Comparison of ENCODE assay signal across 11 cellular contexts in genomic region chr15:69253156-69253555, GRCh38. TPM values are rescaled to one million over a fixed set of nuclear protein-coding genes. Genes with fewer than 3 reads are reported as not detected.
DNase-seq lines count a peak whose midpoint lies in the region; ATAC-seq and TF ChIP-seq lines count a peak whose summit lies in the region.
"Had no signal": no experiment of that assay in that cellular context is flagged by ENCODE, and none has a peak within 500 bp of the region (broad histone marks: within the 10 kb centered on the region; RNA-seq: fewer than 3 reads in every experiment).

No MANE protein-coding gene starts in this region.

- in situ Hi-C loops in brain microvascular endothelial cell (cut with HindIII; ENCODE audit: low pct_ligation_motif_present, low sequenced_read_pairs): no loop called here

- H3K27ac ChIP-seq in brain microvascular endothelial cell: peak overlapping the region; percentile 72
- H3K27ac ChIP-seq in left lung: no peak overlapping the region

- ATAC-seq in left lung (peak; percentile 42), HG02763 (IDR thresholded peaks at IDR 0.05; ENCODE audit: unreplicated experiment) (no peak), HG03139 (IDR thresholded peaks at IDR 0.05; ENCODE audit: unreplicated experiment) (no peak)
- no peak for ATAC-seq in activated T-cell treated with anti-CD3 and anti-CD28 coated beads, Interleukin-2, amount 50 U/mL, for 72 hours (replicated peaks in 1 of 2)

- no peak overlapping the region for H3K4me3 Mint-ChIP-seq in activated T-cell treated with anti-CD3 and anti-CD28 coated beads, Interleukin-2, amount 50 U/mL, for 72 hours
- H3K4me3 Mint-ChIP-seq: activated naive CD8-positive, alpha-beta T cell had no signal

- no peaks in the 10 kb centered on the region for H3K27me3 ChIP-seq in MG63
- H3K27me3 ChIP-seq in brain microvascular endothelial cell (replicated peaks): no peaks in the 10 kb centered on the region
- H3K27me3 ChIP-seq in left lung: no peaks in the 10 kb centered on the region

- no peak for TF ChIP-seq CTCF in brain microvascular endothelial cell (IDR thresholded peaks at IDR 0.05; ENCODE audit: low read depth, low read length, missing control alignments)
- TF ChIP-seq CTCF in left lung (IDR thresholded peaks at IDR 0.05): no peak
- TF ChIP-seq CTCF in GM20000 (IDR thresholded peaks at IDR 0.05; ENCODE audit: extremely low read depth, missing control alignments): no peak

- peaks cover 7% of the 10 kb centered on the region for H3K4me1 Mint-ChIP-seq in activated T-cell treated with anti-CD3 and anti-CD28 coated beads, Interleukin-2, amount 50 U/mL, for 72 hours (ENCODE audit: low read depth)

- H3K4me3 ChIP-seq in MG63 (peak overlapping the region; percentile 7; the same call in 1 of the 2 replicates), brain microvascular endothelial cell (ENCODE audit: low read depth, low read length) (no peak overlapping the region), left lung (no peak overlapping the region)

- H3K9me3 ChIP-seq in MG63 (peaks cover 3% of the 10 kb centered on the region; the same call in 1 of the 2 replicates), left lung (no peaks in the 10 kb centered on the region)

- no peaks in the 10 kb centered on the region for H3K9me3 Mint-ChIP-seq in activated T-cell treated with anti-CD3 and anti-CD28 coated beads, Interleukin-2, amount 50 U/mL, for 72 hours

- no peaks in the 10 kb centered on the region for H3K36me3 Mint-ChIP-seq in activated T-cell treated with anti-CD3 and anti-CD28 coated beads, Interleukin-2, amount 50 U/mL, for 72 hours (ENCODE audit: insufficient read depth in 2 of 2)

- intact Hi-C loops in left lung (cut with DNase I): no loop called here

- H3K27me3 Mint-ChIP-seq in activated T-cell treated with anti-CD3 and anti-CD28 coated beads, Interleukin-2, amount 50 U/mL, for 72 hours (ENCODE audit: low read depth): no peaks in the 10 kb centered on the region
- H3K27me3 Mint-ChIP-seq: activated naive CD8-positive, alpha-beta T cell had no signal

- H3K4me1 ChIP-seq in left lung: no peaks in the 10 kb centered on the region

- H3K36me3 ChIP-seq in MG63 (no peaks in the 10 kb centered on the region), brain microvascular endothelial cell (replicated peaks) (no peaks in the 10 kb centered on the region), left lung (peaks cover 0 to 7% of the 10 kb centered on the region in 2 donors)

- DNase-seq in AG20443 (ENCODE audit: low spot score) (peak; percentile 61), MG63 (peak; percentile 88), brain microvascular endothelial cell (peak; percentile 80), left lung (no peak), GM20000 (ENCODE audit: low spot score) (no peak)
- DNase-seq in activated T-cell treated with anti-CD3 and anti-CD28 coated beads, Interleukin-2, amount 50 U/mL, for 72 hours: no peak
- DNase-seq: stimulated activated CD4-positive, alpha-beta T cell treated with anti-CD3 and anti-CD28 coated beads, Interleukin-4, amount 100 ng/mL, for 4 hours had no signal

- H3K27ac Mint-ChIP-seq in activated T-cell treated with anti-CD3 and anti-CD28 coated beads, Interleukin-2, amount 50 U/mL, for 72 hours: no peak overlapping the region
- H3K27ac Mint-ChIP-seq: activated naive CD8-positive, alpha-beta T cell had no signal

RNA-seq across cellular contexts. Expression of gene PAQR5, which starts 45.6 kb away (rescaled TPM):
- total RNA-seq in MG63 (2014; rRNA removed; shearing (Covaris generic); ENCODE audit: low replicate concordance): 8.6 and 8.9 TPM in 2 replicates
- total RNA-seq in left lung: 10 to 100 TPM; 15.7 to 17.7 TPM
- total RNA-seq in activated T-cell treated with anti-CD3 and anti-CD28 coated beads, Interleukin-2, amount 50 U/mL, for 72 hours: under 1 TPM in 1 of 2 donors, not detected in 1; 0.07 TPM
- total RNA-seq: T-helper 1 cell treated with Interleukin-12 subunit alpha and Interleukin-12 subunit beta and Interleukin-4 antibody, amounts not matched to agents 30 ng/mL and 1 ng/mL, for 36 hours had no signal

Comparison
In these comparisons a context has a peak if more than half of its experiments do, and no peak if none do; other contexts are left out.
1. DNase-seq: peak in AG20443 (single experiment), MG63 (single experiment) and brain microvascular endothelial cell (single experiment); none in left lung (0 of 2), GM20000 (single experiment) and activated T-cell treated with anti-CD3 and anti-CD28 coated beads, Interleukin-2, amount 50 U/mL, for 72 hours (0 of 2).